Comparison of ENCODE assay signal across 8 cellular contexts in genomic region chr7:106110238-106110560, GRCh38. TPM values are rescaled to one million over a fixed set of nuclear protein-coding genes. Genes with fewer than 3 reads are reported as not detected.
DNase-seq lines count a peak whose midpoint lies in the region; ATAC-seq and TF ChIP-seq lines count a peak whose summit lies in the region.

No MANE protein-coding gene starts in this region.

- H3K27me3 ChIP-seq in dorsolateral prefrontal cortex = no peaks in the 10 kb centered on the region
- H3K27me3 ChIP-seq in parathyroid adenoma (ENCODE audit: control insufficient read depth, insufficient read depth, low read length) = no peaks in the 10 kb centered on the region

- TF ChIP-seq CTCF in dorsolateral prefrontal cortex (IDR thresholded peaks at IDR 0.05 in 54 of 56, conservative IDR thresholded peaks at IDR 0.05 in 2 of 56; ENCODE audit: low read depth in 1 of 56, partially characterized antibody in 56 of 56) (no peak), parathyroid adenoma (IDR thresholded peaks at IDR 0.05) (no peak)

- peaks cover 10% of the 10 kb centered on the region for H3K4me1 ChIP-seq in parathyroid adenoma

- peak overlapping the region in 53 of 59 donors; percentile 0 to 90 (median 80) for H3K4me3 ChIP-seq in dorsolateral prefrontal cortex
- H3K4me3 ChIP-seq in parathyroid adenoma (ENCODE audit: low read depth, low read length) = peak overlapping the region; percentile 92

- H3K27ac ChIP-seq in dorsolateral prefrontal cortex (peak overlapping the region in 21 of 59 donors; percentile 0 to 99 (median 21)), parathyroid adenoma (no peak overlapping the region)

- intact Hi-C loops in dorsolateral prefrontal cortex (cut with DNase I) = loop anchor here (5.0 to 10.0 kb wide), 2 partner anchors 175 to 233 kb away; partner anchors contain the start of genes ATXN7L1 (in 1 of the 2) and NAMPT (in 1 of the 2)

- peak; percentile 19 for DNase-seq in EL
- DNase-seq in Kasumi-1 (lab: John Stamatoyannopoulos, UW) = peak; percentile 48 to 50
- DNase-seq in dorsolateral prefrontal cortex = no peak
- no peak for DNase-seq in NCI-H187 (lab: John Stamatoyannopoulos, UW)
- no peak for DNase-seq in SHP77 treated with DMSO at 0.1 percent for 48 hours (lab: John Stamatoyannopoulos, UW)

- no peak overlapping the region for H3K9ac ChIP-seq in parathyroid adenoma

- H3K36me3 ChIP-seq in parathyroid adenoma (ENCODE audit: control insufficient read depth, insufficient read depth, low read length) = no peaks in the 10 kb centered on the region

- no peak for ATAC-seq in HG03571 (IDR thresholded peaks at IDR 0.05; ENCODE audit: unreplicated experiment)
- ATAC-seq in HG02571 (IDR thresholded peaks at IDR 0.05; ENCODE audit: unreplicated experiment) = no peak

- no peak overlapping the region for H2AFZ ChIP-seq in parathyroid adenoma

- H3K79me2 ChIP-seq in parathyroid adenoma = peaks cover 42% of the 10 kb centered on the region

- no peaks in the 10 kb centered on the region for H3K9me3 ChIP-seq in parathyroid adenoma (ENCODE audit: control insufficient read depth, low read length)

- peak overlapping the region; percentile 74 for H3K4me2 ChIP-seq in parathyroid adenoma (ENCODE audit: low read length)

RNA-seq across cellular contexts. Expression of gene SYPL1, which starts 1.9 kb away (rescaled TPM):
- 10 to 100 TPM; 21.3 to 84.1 (median 36.2) TPM for total RNA-seq in dorsolateral prefrontal cortex

Comparison
In these comparisons a context has a peak if more than half of its experiments do, and no peak if none do; other contexts are left out.
1. DNase-seq: peak in EL (single experiment) and Kasumi-1 (2 of 2); none in dorsolateral prefrontal cortex (0 of 10), NCI-H187 (0 of 2) and SHP77 treated with DMSO at 0.1 percent for 48 hours (single experiment).